In the genomic region with DNA sequence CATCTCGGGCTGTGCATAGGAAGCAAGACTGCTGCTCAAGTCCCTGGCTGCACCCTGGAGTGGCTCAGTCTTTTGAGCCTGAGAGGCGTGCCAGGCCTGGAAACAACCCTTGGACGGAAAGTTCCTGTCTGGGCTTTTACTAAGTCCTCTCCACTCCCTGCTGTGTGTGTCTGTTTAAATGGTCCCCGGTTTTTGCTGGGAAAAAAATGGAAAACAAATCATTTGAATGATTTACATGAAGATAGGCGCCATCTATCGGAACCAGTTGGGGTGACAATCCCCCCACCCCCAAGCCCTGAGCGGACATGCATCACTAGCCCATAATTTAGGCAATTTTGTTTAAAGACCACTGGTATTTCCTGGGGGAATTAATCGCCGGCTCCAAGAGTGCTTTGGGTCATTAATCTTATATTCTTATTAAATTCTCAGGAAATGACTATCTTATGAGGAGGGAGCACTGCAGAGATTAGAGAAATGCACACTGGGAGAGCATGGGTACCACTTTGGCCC, we compare ENCODE assay signal across 8 cellular contexts. TPM values are rescaled to one million over a fixed set of nuclear protein-coding genes. Genes with fewer than 3 reads are reported as not detected.
DNase-seq lines count a peak whose midpoint lies in the region; ATAC-seq, FAIRE-seq and TF ChIP-seq lines count a peak whose summit lies in the region.

No MANE protein-coding gene starts in this region.

- TF ChIP-seq CTCF in AG10803 (conservative IDR thresholded peaks at IDR 0.05; ENCODE audit: low read length) (peak; percentile 76), upper lobe of right lung (IDR thresholded peaks at IDR 0.05) (peak; percentile 75)

- H3K9me2 ChIP-seq in GM23248 (ENCODE audit: insufficient read depth): no peaks in the 10 kb centered on the region

- H3K36me3 ChIP-seq in GM23248 (ENCODE audit: low read depth) (no peaks in the 10 kb centered on the region), upper lobe of right lung (no peaks in the 10 kb centered on the region)

- H3K27me3 Mint-ChIP-seq in activated T-helper 17 cell treated with anti-CD3 and anti-CD28 coated beads, Interleukin-2, amount 50 U/mL, for 72 hours: peaks cover 13% of the 10 kb centered on the region

- peak overlapping the region; percentile 19 for H3K4me3 Mint-ChIP-seq in activated T-helper 17 cell treated with anti-CD3 and anti-CD28 coated beads, Interleukin-2, amount 50 U/mL, for 72 hours

- 6% methylated on average over 9 of the region's 9 CpGs for WGBS in GM23248 (ENCODE audit: low coverage in 1 of 2, low lambda C conversion rate in 2 of 2, missing lambda C conversion rate in 2 of 2), 2 experiments

- H3F3A ChIP-seq in GM23248 (ENCODE audit: insufficient read depth): peaks cover 39% of the 10 kb centered on the region

- in situ Hi-C loops in GM23248 (cut with MboI): no loop called here

- no peak for FAIRE-seq in frontal cortex (lab: Jason Lieb, UNC)

- H3K4me1 Mint-ChIP-seq in activated T-helper 17 cell treated with anti-CD3 and anti-CD28 coated beads, Interleukin-2, amount 50 U/mL, for 72 hours: peaks cover 26% of the 10 kb centered on the region

- H3K27me3 ChIP-seq in GM23248 (replicated peaks; ENCODE audit: insufficient read depth): no peaks in the 10 kb centered on the region
- H3K27me3 ChIP-seq in upper lobe of right lung: no peaks in the 10 kb centered on the region

- H3K4me3 ChIP-seq in AG10803 (ENCODE audit: low read length): no peak overlapping the region; the same call in 1 of the 2 replicates
- H3K4me3 ChIP-seq in GM23248: peak overlapping the region; percentile 82
- no peak overlapping the region for H3K4me3 ChIP-seq in upper lobe of right lung

- ATAC-seq in activated T-helper 17 cell treated with anti-CD3 and anti-CD28 coated beads, Interleukin-2, amount 50 U/mL, for 72 hours (replicated peaks): no peak
- ATAC-seq in upper lobe of right lung (peak; percentile 3), HG03565 (IDR thresholded peaks at IDR 0.05; ENCODE audit: unreplicated experiment) (no peak)

- no peaks in the 10 kb centered on the region for H3K36me3 Mint-ChIP-seq in activated T-helper 17 cell treated with anti-CD3 and anti-CD28 coated beads, Interleukin-2, amount 50 U/mL, for 72 hours (ENCODE audit: low read depth)

- H4K20me1 ChIP-seq in GM23248 (ENCODE audit: insufficient read depth): no peaks in the 10 kb centered on the region

- H3K9me3 Mint-ChIP-seq in activated T-helper 17 cell treated with anti-CD3 and anti-CD28 coated beads, Interleukin-2, amount 50 U/mL, for 72 hours: no peaks in the 10 kb centered on the region

- no peak overlapping the region for H3K27ac Mint-ChIP-seq in activated T-helper 17 cell treated with anti-CD3 and anti-CD28 coated beads, Interleukin-2, amount 50 U/mL, for 72 hours

- peak overlapping the region; percentile 78 for H3K27ac ChIP-seq in GM23248
- H3K27ac ChIP-seq in upper lobe of right lung: peak overlapping the region; percentile 59

- H3K79me2 ChIP-seq in GM23248 (ENCODE audit: insufficient read depth): peaks cover 5% of the 10 kb centered on the region; the same call in 1 of the 2 replicates

- H3K4me1 ChIP-seq in GM23248 (ENCODE audit: insufficient read depth): peaks cover 29% of the 10 kb centered on the region
- peaks cover 34% of the 10 kb centered on the region for H3K4me1 ChIP-seq in upper lobe of right lung

- intact Hi-C loops in upper lobe of right lung (cut with DNase I): no loop called here

- DNase-seq in AG10803 (ENCODE audit: low read depth) (peak; percentile 85), GM23248 (peak; percentile 85), NOMO-1 treated with DMSO at 0.1 percent for 48 hours (lab: John Stamatoyannopoulos, UW; ENCODE audit: unreplicated experiment) (peak; percentile 14), frontal cortex (ENCODE audit: low spot score in 2 of 2) (peak; percentile 45 to 54), non-pigmented ciliary epithelial cell (ENCODE audit: low read depth) (peak; percentile 62), upper lobe of right lung (peak; percentile 69)

- H2AFZ ChIP-seq in GM23248: peak overlapping the region; percentile 80

- peak overlapping the region; percentile 67 for H3K9ac ChIP-seq in GM23248

- H3K9me3 ChIP-seq in GM23248 (ENCODE audit: low read depth) (no peaks in the 10 kb centered on the region), upper lobe of right lung (no peaks in the 10 kb centered on the region)

- H3K4me2 ChIP-seq in GM23248 (ENCODE audit: unreplicated experiment): peak overlapping the region; percentile 80

RNA-seq across cellular contexts. Expression of a gene that starts 2.7 kb away (rescaled TPM):
- 7.2 and 12.2 TPM in 2 replicates for total RNA-seq in GM23248 (2014; rRNA removed; shearing (Covaris generic))
- 1.8 TPM in 2 replicates for polyA plus RNA-seq in GM23248 (2016; fragmentation: Nextera tagmentation; extraction: Ambion mirVana)
- 10 to 100 TPM in 1 of 2 donors, 1 to 10 TPM in 1; 6.5 to 11.4 TPM for total RNA-seq in activated T-helper 17 cell treated with anti-CD3 and anti-CD28 coated beads, Interleukin-2, amount 50 U/mL, for 72 hours
- total RNA-seq in frontal cortex (20.8 TPM), upper lobe of right lung (65.8 TPM)

Comparison
In these comparisons a context has a peak if more than half of its experiments do, and no peak if none do; other contexts are left out.
1. DNase-seq: peak in every context shown above with its lines; median percentile 85 in AG10803; 85 in GM23248; 69 in upper lobe of right lung; 62 in non-pigmented ciliary epithelial cell; 50 in frontal cortex; 14 in NOMO-1 treated with DMSO at 0.1 percent for 48 hours.